In the genomic region with DNA sequence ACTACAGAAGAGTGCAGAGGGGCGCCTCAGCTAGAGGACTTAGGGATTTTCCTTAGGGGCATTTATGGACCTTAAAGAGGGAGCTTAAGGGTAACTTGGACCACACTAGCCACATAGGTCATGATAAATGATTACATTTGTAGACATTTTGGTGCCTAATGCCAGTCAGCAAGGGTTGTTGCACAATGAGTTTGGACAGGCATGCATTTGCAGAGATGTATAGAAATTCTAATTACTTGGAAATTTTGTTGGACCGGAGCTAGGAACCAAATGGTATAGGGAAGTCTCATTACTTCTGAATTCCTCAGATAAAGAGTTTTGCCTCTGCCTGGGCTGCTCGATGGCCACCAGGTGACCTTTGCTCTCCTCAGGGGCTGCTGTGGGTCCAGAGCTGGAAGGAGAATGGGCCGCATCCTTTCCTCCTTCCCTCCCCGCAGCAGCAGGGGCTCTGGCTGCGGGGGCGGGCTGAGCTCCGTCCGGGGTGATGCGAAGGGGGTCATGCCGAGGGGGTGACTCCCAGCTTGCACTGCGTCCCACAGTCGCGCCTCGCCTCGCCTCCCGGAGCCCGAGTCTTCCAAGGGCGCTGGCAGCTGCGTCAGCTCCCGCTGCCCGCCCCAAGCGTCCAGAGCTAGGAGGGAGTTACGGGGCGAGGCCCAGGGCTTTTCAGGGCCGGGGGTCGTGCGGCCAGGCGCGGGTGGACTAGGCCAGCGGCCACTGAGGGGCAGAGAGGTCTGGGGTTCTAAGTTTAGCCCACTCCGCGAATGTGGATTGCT, we compare ENCODE assay signal across 8 cellular contexts.
DNase-seq lines count a peak whose midpoint lies in the region; ATAC-seq and TF ChIP-seq lines count a peak whose summit lies in the region.
"Had no signal": no experiment of that assay in that cellular context is flagged by ENCODE, and none has a peak within 500 bp of the region (broad histone marks: within the 10 kb centered on the region; RNA-seq: fewer than 3 reads in every experiment).

No MANE protein-coding gene starts in this region.

- no peak for TF ChIP-seq CTCF in astrocyte of the cerebellum (IDR thresholded peaks at IDR 0.05; ENCODE audit: low read depth, low read length, missing control alignments)

- ATAC-seq in HG03565 (IDR thresholded peaks at IDR 0.05; ENCODE audit: unreplicated experiment) (no peak), HG03025 (IDR thresholded peaks at IDR 0.05; ENCODE audit: low FRiP score, unreplicated experiment) (no peak), HG03108 (IDR thresholded peaks at IDR 0.05; ENCODE audit: unreplicated experiment) (no peak)

- H3K27me3 ChIP-seq in HUES48 (ENCODE audit: control insufficient read depth, insufficient read depth, low read length) (no peaks in the 10 kb centered on the region), stomach smooth muscle (ENCODE audit: control insufficient read depth in 1 of 2, insufficient read depth in 2 of 2, low read length in 2 of 2) (no peaks in the 10 kb centered on the region)

- no peak overlapping the region for H3K9ac ChIP-seq in HUES48 (ENCODE audit: low read depth, low read length)
- peak overlapping the region; percentile 93 to 95 for H3K9ac ChIP-seq in stomach smooth muscle (ENCODE audit: low read length in 2 of 2)

- H3K27ac ChIP-seq in HUES48 (ENCODE audit: low read depth, low read length) (peak overlapping the region; percentile 77), stomach smooth muscle (ENCODE audit: low read length) (peak overlapping the region; percentile 100)

- H3K4me3 ChIP-seq in HUES48 (ENCODE audit: low read depth, low read length) (no peak overlapping the region), astrocyte of the cerebellum (ENCODE audit: low read depth, low read length) (peak overlapping the region; percentile 27), stomach smooth muscle (ENCODE audit: low read length in 2 of 2) (peak overlapping the region; percentile 55 to 69)

- H3K9me3 ChIP-seq in HUES48 (ENCODE audit: control insufficient read depth, insufficient read depth, low read length) (no peaks in the 10 kb centered on the region), stomach smooth muscle (ENCODE audit: control insufficient read depth in 2 of 2, low read length in 2 of 2) (no peaks in the 10 kb centered on the region)

- H3K36me3 ChIP-seq in HUES48 (ENCODE audit: control insufficient read depth, insufficient read depth, low read length) = no peaks in the 10 kb centered on the region
- no peaks in the 10 kb centered on the region for H3K36me3 ChIP-seq in stomach smooth muscle (ENCODE audit: control insufficient read depth in 2 of 2, insufficient read depth in 2 of 2, low read length in 2 of 2)

- peaks cover 31% of the 10 kb centered on the region for H3K4me1 ChIP-seq in HUES48 (ENCODE audit: control insufficient read depth, insufficient read depth, low read length)
- peaks cover 45% of the 10 kb centered on the region for H3K4me1 ChIP-seq in stomach smooth muscle (ENCODE audit: control insufficient read depth, insufficient read depth, low read length)

- DNase-seq in astrocyte of the cerebellum (ENCODE audit: low read depth) (no peak), left kidney (ENCODE audit: low read depth, low spot score) (peak; percentile 74)
- DNase-seq: activated B cell treated with CpG ODN at 0.5 μM for 24 hours had no signal

- in situ Hi-C loops in astrocyte of the cerebellum (cut with HindIII; ENCODE audit: low sequenced_read_pairs) = no loop called here
